13 cellular contexts compared by ENCODE assay signal in the genomic region with DNA sequence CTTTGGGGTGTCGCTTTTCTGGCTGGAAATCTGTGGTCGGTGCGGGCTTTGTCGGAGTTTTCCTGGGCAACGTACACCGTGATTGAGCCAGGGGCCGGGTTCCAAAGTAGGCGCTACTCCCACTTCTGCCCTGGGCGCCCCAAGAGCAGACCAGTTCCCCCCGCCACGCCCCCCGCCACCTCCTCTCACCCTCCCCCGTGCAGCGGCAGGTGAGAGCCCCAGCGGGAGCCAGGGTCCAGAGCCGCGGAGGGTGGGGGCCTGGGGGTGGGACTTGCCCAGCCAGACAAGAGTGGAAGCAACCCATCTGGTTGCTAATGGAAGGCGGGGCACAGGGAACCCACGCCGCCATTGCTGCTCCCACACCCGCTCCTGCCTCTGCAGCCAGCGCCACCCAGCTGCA.
DNase-seq lines count a peak whose midpoint lies in the region; ATAC-seq and TF ChIP-seq lines count a peak whose summit lies in the region.
"Had no signal": no experiment of that assay in that cellular context is flagged by ENCODE, and none has a peak within 500 bp of the region (broad histone marks: within the 10 kb centered on the region; RNA-seq: fewer than 3 reads in every experiment).

No MANE protein-coding gene starts in this region.

- no peaks in the 10 kb centered on the region; the same call in 1 of the 2 replicates for H3K27me3 Mint-ChIP-seq in H9 (ENCODE audit: low read depth)
- H3K27me3 Mint-ChIP-seq: CD4-positive, CD25-positive, alpha-beta regulatory T cell; IgD-negative memory B cell had no signal

- H3T11ph ChIP-seq in H9 (ENCODE audit: low read length) = no peak overlapping the region

- no peaks in the 10 kb centered on the region for H3K4me1 ChIP-seq in H9 (ENCODE audit: insufficient read depth, low read length)
- H3K4me1 ChIP-seq in testis = no peaks in the 10 kb centered on the region
- H3K4me1 ChIP-seq: HAP-1 had no signal

- H3K79me1 ChIP-seq in H9 (ENCODE audit: insufficient read depth, low read depth, low read length, poor library complexity, severe bottlenecking) = no peaks in the 10 kb centered on the region

- intact Hi-C loops in testis (cut with DNase I; ENCODE audit: low total_unique reads) = no loop called here

- no peak overlapping the region for H2BK20ac ChIP-seq in H9 (ENCODE audit: low read depth, low read length, poor library complexity, severe bottlenecking)

- H2AK5ac ChIP-seq in H9 (ENCODE audit: insufficient read length, low read length) = no peak overlapping the region

- TF ChIP-seq CTCF in H9 (conservative IDR thresholded peaks at IDR 0.05) = no peak
- no peak for TF ChIP-seq CTCF in testis (IDR thresholded peaks at IDR 0.05)
- TF ChIP-seq CTCF in omental fat pad (IDR thresholded peaks at IDR 0.05) = no peak

- TF ChIP-seq POLR2A in testis (IDR thresholded peaks at IDR 0.05) (no peak), GM18505 (IDR thresholded peaks at IDR 0.05; ENCODE audit: borderline replicate concordance, extremely low read depth, insufficient read depth, insufficient read length) (no peak)

- no peaks in the 10 kb centered on the region for H4K20me1 ChIP-seq in H9 (ENCODE audit: control insufficient read depth, insufficient read depth, insufficient read length)

- H3K27ac Mint-ChIP-seq in H9 = no peak overlapping the region
- H3K27ac Mint-ChIP-seq: CD4-positive, CD25-positive, alpha-beta regulatory T cell; GM23338; IgD-negative memory B cell had no signal

- H3K23me2 ChIP-seq in H9 (ENCODE audit: insufficient read length, low read depth, low read length, poor library complexity, severe bottlenecking) = no peaks in the 10 kb centered on the region

- H3K79me2 ChIP-seq in H9 (ENCODE audit: insufficient read depth, low read length) = no peaks in the 10 kb centered on the region

- H3K4me1 Mint-ChIP-seq in H9 = no peaks in the 10 kb centered on the region
- H3K4me1 Mint-ChIP-seq: CD4-positive, CD25-positive, alpha-beta regulatory T cell; GM23338 had no signal

- no peak overlapping the region for H2BK15ac ChIP-seq in H9 (ENCODE audit: low read depth, low read length)

- no peak overlapping the region for H2BK12ac ChIP-seq in H9 (ENCODE audit: insufficient read length, low read depth, low read length)

- no peak for ATAC-seq in HG02798 (IDR thresholded peaks at IDR 0.05; ENCODE audit: poor library complexity, unreplicated experiment)
- ATAC-seq in GM18505 (IDR thresholded peaks at IDR 0.05; ENCODE audit: unreplicated experiment) = no peak
- no peak for ATAC-seq in omental fat pad (ENCODE audit: low FRiP score)
- ATAC-seq: GM23338 had no signal

- H3K4me3 ChIP-seq in testis = peak overlapping the region in 1 of 2 donors; percentile 23
- H3K4me3 ChIP-seq: GM23338, HAP-1 had no signal

- peaks cover 0 to 3% (median 0%) of the 10 kb centered on the region in 3 experiments; a peak in 2 of 7 replicates for H3K36me3 Mint-ChIP-seq in H9 (ENCODE audit: insufficient read depth in 1 of 3, low read depth in 3 of 3)
- H3K36me3 Mint-ChIP-seq: CD4-positive, CD25-positive, alpha-beta regulatory T cell; IgD-negative memory B cell had no signal

- H3K9me3 ChIP-seq in H9 (ENCODE audit: control insufficient read depth, low read depth, low read length) (no peaks in the 10 kb centered on the region), testis (no peaks in the 10 kb centered on the region)
- H3K9me3 ChIP-seq: HAP-1 had no signal

- H2BK5ac ChIP-seq in H9 (ENCODE audit: insufficient read length, low read length) = no peak overlapping the region

- no peak overlapping the region for H3K9ac ChIP-seq in H9 (ENCODE audit: extremely low read depth, insufficient read length, low read length)

- H4K91ac ChIP-seq in H9 (ENCODE audit: insufficient read length, low read depth, low read length) = no peak overlapping the region

- no peak overlapping the region for H3K23ac ChIP-seq in H9 (ENCODE audit: insufficient read length, low read depth, low read length)

- DNase-seq in activated gamma-delta T cell (lab: John Stamatoyannopoulos, UW) (peak; percentile 1), activated gamma-delta T cell treated with Interleukin-2 at 50 U/mL for 16 hours (no peak), H9 (peak; percentile 26), iPS-NIHi11 (ENCODE audit: low spot score) (peak; percentile 8), testis (peak; percentile 21), omental fat pad (ENCODE audit: low spot score) (no peak)
- DNase-seq: CD4-positive, CD25-positive, alpha-beta regulatory T cell; DMS 273 treated with DMSO at 0.1 percent for 48 hours had no signal

- H4K5ac ChIP-seq in H9 (ENCODE audit: insufficient read length, low read depth, low read length) = no peak overlapping the region

- no peaks in the 10 kb centered on the region for H3K27me3 ChIP-seq in H9 (ENCODE audit: insufficient read depth, low read length)
- H3K27me3 ChIP-seq in testis = no peaks in the 10 kb centered on the region

- no peak overlapping the region for H2BK120ac ChIP-seq in H9 (ENCODE audit: low read depth, low read length, poor library complexity, severe bottlenecking)

- no peak overlapping the region for H2AFZ ChIP-seq in H9 (ENCODE audit: low read length)
- H2AFZ ChIP-seq: GM23338 had no signal

- no peak overlapping the region for H3K4me3 Mint-ChIP-seq in H9
- H3K4me3 Mint-ChIP-seq: CD4-positive, CD25-positive, alpha-beta regulatory T cell; GM23338; IgD-negative memory B cell had no signal

- no peaks in the 10 kb centered on the region for H3K36me3 ChIP-seq in testis (ENCODE audit: low read depth, missing control alignments)
- H3K36me3 ChIP-seq: HAP-1 had no signal

- WGBS in H9 (ENCODE audit: extremely low coverage, insufficient read length, low lambda C conversion rate) = no CpG with 5 or more reads among the region's 22 CpGs
- 53 to 81% methylated on average over 18 to 22 of the region's 22 CpGs for WGBS in testis, 2 donors

- peaks cover 0 to 3% of the 10 kb centered on the region in 2 experiments; a peak in 1 of 5 replicates for H3K9me3 Mint-ChIP-seq in H9
- H3K9me3 Mint-ChIP-seq: GM23338 had no signal

- H3K4me2 ChIP-seq in H9 (ENCODE audit: insufficient read depth, insufficient read length, low read length) = no peak overlapping the region
- H3K4me2 ChIP-seq: GM23338 had no signal

- no peak overlapping the region for H3K56ac ChIP-seq in H9 (ENCODE audit: insufficient read length, low read depth, low read length)

- H3K18ac ChIP-seq in H9 (ENCODE audit: insufficient read length, low read depth, low read length) = no peak overlapping the region

- H4K8ac ChIP-seq in H9 (replicated peaks; ENCODE audit: insufficient read length, low read depth, low read length) = no peak overlapping the region

- no peak overlapping the region for H3K4ac ChIP-seq in H9 (ENCODE audit: low read depth, low read length)

- H3K27ac ChIP-seq in H9 (ENCODE audit: insufficient read length, low read depth, low read length) (no peak overlapping the region), testis (no peak overlapping the region)

- no peak overlapping the region for H3K14ac ChIP-seq in H9 (ENCODE audit: insufficient read depth, low read length)

Comparison
In these comparisons a context has a peak if more than half of its experiments do, and no peak if none do; other contexts are left out.
1. DNase-seq: peak in activated gamma-delta T cell (single experiment), H9 (single experiment), iPS-NIHi11 (single experiment) and testis (single experiment); none in activated gamma-delta T cell treated with Interleukin-2 at 50 U/mL for 16 hours (single experiment) and omental fat pad (single experiment).